ENCODE assay signal across 15 cellular contexts in the genomic region with DNA sequence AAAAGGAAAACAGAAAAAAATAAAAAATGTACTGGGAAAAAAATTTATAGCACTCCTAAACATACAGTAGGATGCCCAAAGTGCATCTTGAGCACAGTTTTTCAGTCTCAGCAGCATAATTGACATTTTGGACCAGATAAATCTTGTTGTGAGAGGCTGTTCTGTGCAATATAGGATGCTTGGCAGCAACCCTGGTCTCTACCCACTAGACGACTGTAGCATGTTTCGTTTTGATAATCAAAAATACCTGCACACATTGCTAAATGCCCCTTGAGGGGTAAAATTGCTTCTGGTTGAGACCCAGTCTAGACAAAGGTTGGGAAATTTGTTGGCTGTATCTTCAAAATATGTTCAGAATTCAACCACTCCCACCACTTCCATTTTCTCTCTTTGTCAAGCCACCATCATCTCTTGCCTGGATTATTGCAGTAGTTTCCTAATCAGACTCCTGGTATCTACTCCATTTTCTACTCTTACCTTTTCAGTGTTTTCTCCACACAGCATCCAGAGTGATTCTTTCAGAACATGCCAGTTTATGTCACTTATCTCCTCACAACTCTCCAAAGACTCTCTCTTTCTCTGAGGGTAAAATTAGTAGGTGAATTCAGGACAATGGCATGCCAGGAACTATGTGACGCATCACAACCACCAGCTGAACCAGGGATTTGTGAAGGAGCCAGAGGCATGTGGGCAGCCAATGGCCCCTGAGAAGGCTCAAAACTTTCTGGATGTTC.
DNase-seq lines count a peak whose midpoint lies in the region; ATAC-seq and TF ChIP-seq lines count a peak whose summit lies in the region.
"Had no signal": no experiment of that assay in that cellular context is flagged by ENCODE, and none has a peak within 500 bp of the region (broad histone marks: within the 10 kb centered on the region; RNA-seq: fewer than 3 reads in every experiment).

No MANE protein-coding gene starts in this region.

- no peaks in the 10 kb centered on the region for H3K9me3 ChIP-seq in PC-3 (ENCODE audit: low read length)
- H3K9me3 ChIP-seq in endodermal cell (ENCODE audit: control insufficient read depth, low read length) = no peaks in the 10 kb centered on the region
- no peaks in the 10 kb centered on the region for H3K9me3 ChIP-seq in CD8-positive, alpha-beta T cell (ENCODE audit: low read length)
- H3K9me3 ChIP-seq: ascending aorta, Peyer's patch, psoas muscle had no signal

- ATAC-seq in PC-3 = no peak
- ATAC-seq in GM18870 (IDR thresholded peaks at IDR 0.05; ENCODE audit: unreplicated experiment) = no peak
- ATAC-seq in CD8-positive, alpha-beta T cell = no peak
- ATAC-seq in GM21717 (IDR thresholded peaks at IDR 0.05; ENCODE audit: unreplicated experiment) = no peak
- ATAC-seq: K562 had no signal

- POLR2A ChIA-PET in PC-3 (lab: Charles Lee; ENCODE audit: unreplicated experiment) = no interaction called here
- POLR2A ChIA-PET in CD8-positive, alpha-beta T cell (lab: Charles Lee) = no interaction called here

- no peaks in the 10 kb centered on the region for H3K9me2 ChIP-seq in PC-3 (replicated peaks; ENCODE audit: low read length)

- WGBS in endodermal cell (ENCODE audit: insufficient coverage in 1 of 2, insufficient read length in 1 of 2), 2 experiments = 94 to 100% methylated on average over 2 to 3 of the region's 3 CpGs

- H3K4me3 ChIP-seq in AG09309 (ENCODE audit: control insufficient read depth, low read depth, low read length) = peak overlapping the region; percentile 17; the same call in 1 of the 2 replicates
- H3K4me3 ChIP-seq in PC-3 (ENCODE audit: low read length) = no peak overlapping the region
- no peak overlapping the region for H3K4me3 ChIP-seq in endodermal cell (ENCODE audit: low read length)
- H3K4me3 ChIP-seq in kidney epithelial cell (ENCODE audit: low read depth, low read length) = no peak overlapping the region
- H3K4me3 ChIP-seq in CD8-positive, alpha-beta T cell (ENCODE audit: low read depth, low read length) = no peak overlapping the region
- H3K4me3 ChIP-seq: ascending aorta, K562, Peyer's patch, psoas muscle had no signal

- no peak overlapping the region for H3K4me3 Mint-ChIP-seq in endodermal cell
- H3K4me3 Mint-ChIP-seq in CD8-positive, alpha-beta T cell = no peak overlapping the region
- H3K4me3 Mint-ChIP-seq: activated B cell treated with CpG ODN at 0.5 μM for 24 hours had no signal

- H3K27me3 Mint-ChIP-seq in endodermal cell (ENCODE audit: insufficient read depth) = peaks cover 3% of the 10 kb centered on the region
- peaks cover 16% of the 10 kb centered on the region for H3K27me3 Mint-ChIP-seq in CD8-positive, alpha-beta T cell (ENCODE audit: low read depth)

- H3K27ac Mint-ChIP-seq in endodermal cell = no peak overlapping the region
- no peak overlapping the region for H3K27ac Mint-ChIP-seq in CD8-positive, alpha-beta T cell
- H3K27ac Mint-ChIP-seq: activated B cell treated with CpG ODN at 0.5 μM for 24 hours had no signal

- H4K20me1 ChIP-seq in PC-3 (ENCODE audit: low read length) = no peaks in the 10 kb centered on the region

- no peak for TF ChIP-seq CTCF in AG09309 (IDR thresholded peaks at IDR 0.05; ENCODE audit: control insufficient read depth, insufficient read depth, low read depth, low read length, missing control alignments)
- no peak for TF ChIP-seq CTCF in PC-3 (conservative IDR thresholded peaks at IDR 0.05; ENCODE audit: low read depth, low read length)
- TF ChIP-seq CTCF in endodermal cell (conservative IDR thresholded peaks at IDR 0.05) = no peak
- no peak for TF ChIP-seq CTCF in kidney epithelial cell (IDR thresholded peaks at IDR 0.05; ENCODE audit: insufficient read depth, low read length, poor library complexity, severe bottlenecking)
- no peak for TF ChIP-seq CTCF in CD8-positive, alpha-beta T cell (IDR thresholded peaks at IDR 0.05)

- no peak overlapping the region for H3K4me2 ChIP-seq in PC-3 (ENCODE audit: low read length)

- no peaks in the 10 kb centered on the region for H3K27me3 ChIP-seq in PC-3 (ENCODE audit: low read length)
- H3K27me3 ChIP-seq in endodermal cell (ENCODE audit: control insufficient read depth, insufficient read depth, low read length, poor library complexity, severe bottlenecking) = no peaks in the 10 kb centered on the region
- H3K27me3 ChIP-seq in kidney epithelial cell (ENCODE audit: control insufficient read depth, insufficient read depth, low read length) = no peaks in the 10 kb centered on the region
- no peaks in the 10 kb centered on the region for H3K27me3 ChIP-seq in CD8-positive, alpha-beta T cell (ENCODE audit: insufficient read depth, low read length)
- H3K27me3 ChIP-seq: ascending aorta, Peyer's patch had no signal

- no peak overlapping the region for H2AFZ ChIP-seq in PC-3 (ENCODE audit: low read length)

- no TSS peak for BruUV-seq in PC-3 (replicated peaks; lab: Mats Ljungman, UMichigan)

- H3K36me3 ChIP-seq in PC-3 (ENCODE audit: low read depth, low read length) = no peaks in the 10 kb centered on the region
- H3K36me3 ChIP-seq in endodermal cell (ENCODE audit: control insufficient read depth, insufficient read depth, low read length) = no peaks in the 10 kb centered on the region
- no peaks in the 10 kb centered on the region for H3K36me3 ChIP-seq in kidney epithelial cell (ENCODE audit: control insufficient read depth, insufficient read depth, low read length)
- H3K36me3 ChIP-seq in CD8-positive, alpha-beta T cell (ENCODE audit: insufficient read depth, low read length) = no peaks in the 10 kb centered on the region
- H3K36me3 ChIP-seq: ascending aorta, Peyer's patch had no signal

- DNase-seq in AG09309 (ENCODE audit: low read depth) = peak; percentile 67
- peak; percentile 50 for DNase-seq in PC-3
- peak; percentile 50 for DNase-seq in endodermal cell
- peak; percentile 16 for DNase-seq in kidney epithelial cell (ENCODE audit: low read depth)
- no peak for DNase-seq in RPMI8226
- DNase-seq in CD8-positive, alpha-beta T cell = no peak
- DNase-seq: activated B cell treated with CpG ODN at 0.5 μM for 24 hours; activated T-cell treated with anti-CD3 and anti-CD28 coated beads, Interleukin-2, amount 50 U/mL, for 1 hour; Peyer's patch; psoas muscle had no signal

- H3K4me1 ChIP-seq in PC-3 (ENCODE audit: insufficient read depth, low read length) = peaks cover 5% of the 10 kb centered on the region; the same call in 1 of the 2 replicates
- no peaks in the 10 kb centered on the region for H3K4me1 ChIP-seq in endodermal cell (ENCODE audit: control insufficient read depth, insufficient read depth, low read length)
- H3K4me1 ChIP-seq in CD8-positive, alpha-beta T cell (ENCODE audit: insufficient read depth, low read length) = no peaks in the 10 kb centered on the region
- H3K4me1 ChIP-seq: ascending aorta, Peyer's patch, psoas muscle had no signal

- H3K36me3 Mint-ChIP-seq in endodermal cell (ENCODE audit: low read depth) = no peaks in the 10 kb centered on the region
- no peaks in the 10 kb centered on the region for H3K36me3 Mint-ChIP-seq in CD8-positive, alpha-beta T cell

- intact Hi-C loops in PC-3 (cut with micrococcal nuclease) = no loop called here
- intact Hi-C loops in CD8-positive, alpha-beta T cell (cut with DNase I, micrococcal nuclease) = no loop called here

- CTCF ChIA-PET in PC-3 (lab: Charles Lee) = no interaction called here
- CTCF ChIA-PET in CD8-positive, alpha-beta T cell (lab: Charles Lee) = no interaction called here

- no peaks in the 10 kb centered on the region for H3K79me2 ChIP-seq in PC-3 (ENCODE audit: low read length)

- H3K27ac ChIP-seq in PC-3 (ENCODE audit: low read length) = no peak overlapping the region
- no peak overlapping the region for H3K27ac ChIP-seq in endodermal cell (ENCODE audit: low read depth, low read length)
- H3K27ac ChIP-seq in CD8-positive, alpha-beta T cell (ENCODE audit: low read depth, low read length) = no peak overlapping the region
- H3K27ac ChIP-seq: C4-2B, Peyer's patch, psoas muscle had no signal

- no peaks in the 10 kb centered on the region for H3F3A ChIP-seq in PC-3 (ENCODE audit: low read length, unreplicated experiment)

- no peaks in the 10 kb centered on the region for H3K4me1 Mint-ChIP-seq in endodermal cell
- no peaks in the 10 kb centered on the region for H3K4me1 Mint-ChIP-seq in CD8-positive, alpha-beta T cell (ENCODE audit: low read depth)

- H3K9ac ChIP-seq in PC-3 (ENCODE audit: low read length) = no peak overlapping the region
- H3K9ac ChIP-seq in endodermal cell (ENCODE audit: extremely low read depth, low read length, poor library complexity, severe bottlenecking) = no peak overlapping the region

- no peaks in the 10 kb centered on the region for H3K9me3 Mint-ChIP-seq in endodermal cell
- no peaks in the 10 kb centered on the region for H3K9me3 Mint-ChIP-seq in CD8-positive, alpha-beta T cell

Comparison
In these comparisons a context has a peak if more than half of its experiments do, and no peak if none do; other contexts are left out.
1. DNase-seq: peak in AG09309 (single experiment), PC-3 (single experiment), endodermal cell (single experiment) and kidney epithelial cell (single experiment); none in RPMI8226 (single experiment) and CD8-positive, alpha-beta T cell (0 of 7).